Comparison of ENCODE assay signal across 21 cellular contexts in the genomic region with DNA sequence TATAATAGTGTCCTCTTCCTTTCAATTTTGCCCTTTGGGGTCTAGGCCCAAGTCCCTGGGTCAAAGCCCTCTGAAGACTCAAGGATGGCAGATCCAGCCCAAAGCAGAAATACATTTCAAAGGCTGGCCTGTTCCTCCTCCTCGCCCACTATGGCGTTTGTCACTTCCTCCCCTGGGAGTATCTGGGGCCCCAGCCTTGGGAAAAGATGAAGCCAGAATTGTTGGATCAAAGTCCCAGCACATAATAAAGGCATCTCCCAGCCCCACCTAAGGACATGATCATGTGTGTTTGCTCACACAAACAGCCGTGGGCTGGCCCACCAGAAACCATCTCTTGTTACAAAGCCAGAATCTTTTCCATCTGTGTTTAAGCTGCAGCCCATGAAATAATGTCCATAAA. TPM values are rescaled to one million over a fixed set of nuclear protein-coding genes. Genes with fewer than 3 reads are reported as not detected.
DNase-seq lines count a peak whose midpoint lies in the region; ATAC-seq and TF ChIP-seq lines count a peak whose summit lies in the region.
"Had no signal": no experiment of that assay in that cellular context is flagged by ENCODE, and none has a peak within 500 bp of the region (broad histone marks: within the 10 kb centered on the region; RNA-seq: fewer than 3 reads in every experiment).

No MANE protein-coding gene starts in this region.

- H3K9me3 ChIP-seq in ovary (no peaks in the 10 kb centered on the region), MG63 (peaks cover 4% of the 10 kb centered on the region; the same call in 1 of the 2 replicates)
- H3K9me3 ChIP-seq: HAP-1 had no signal

- no peak overlapping the region for H3K27ac ChIP-seq in ovary
- H3K27ac ChIP-seq: 22Rv1, RWPE1 had no signal

- 49 to 78% (median 69%) methylated on average over 3 of the region's 3 CpGs for WGBS in ovary, 3 donors

- no peak for TF ChIP-seq POLR2A in ovary (IDR thresholded peaks at IDR 0.05)

- TF ChIP-seq EP300 in ovary (IDR thresholded peaks at IDR 0.05), result no peak

- H3K27me3 ChIP-seq in ovary (no peaks in the 10 kb centered on the region), MG63 (no peaks in the 10 kb centered on the region)

- ATAC-seq in Right ventricle myocardium inferior (no peak), left ventricle myocardium superior (no peak), HG02763 (IDR thresholded peaks at IDR 0.05; ENCODE audit: unreplicated experiment) (no peak)

- intact Hi-C loops in Right ventricle myocardium inferior (cut with DNase I), result no loop called here
- intact Hi-C loops in left ventricle myocardium superior (cut with micrococcal nuclease), result no loop called here
- intact Hi-C loops in ovary (cut with DNase I), result no loop called here

- H3K4me3 ChIP-seq in ovary (no peak overlapping the region), MG63 (no peak overlapping the region)
- H3K4me3 ChIP-seq: HAP-1 had no signal

- peaks cover 24% of the 10 kb centered on the region for H3K4me1 ChIP-seq in ovary (ENCODE audit: insufficient read depth)

- DNase-seq in Right ventricle myocardium inferior (ENCODE audit: missing footprints) (peak; percentile 17), left ventricle myocardium superior (no peak), islet precursor cell (peak; percentile 28), ovary (peak in 3 of 5 donors; percentile 11 to 14 (median 12)), MG63 (no peak), MV-4-11 (lab: John Stamatoyannopoulos, UW) (no peak), NCI-H345 treated with DMSO at 0.1 percent for 48 hours (lab: John Stamatoyannopoulos, UW; ENCODE audit: unreplicated experiment) (no peak)
- DNase-seq: CD4-positive, CD25-positive, alpha-beta regulatory T cell; DMS79; NCI-H1048; NCI-H226; NCI-H69; NK-92 treated with Interleukin-12 subunit alpha and Interleukin-12 subunit beta, amount 100 ng/mL, for 24 hours; OCI-M1 had no signal

- TF ChIP-seq CTCF in ovary (IDR thresholded peaks at IDR 0.05), result no peak

- H3K36me3 ChIP-seq in ovary, result no peaks in the 10 kb centered on the region
- no peaks in the 10 kb centered on the region for H3K36me3 ChIP-seq in MG63
- H3K36me3 ChIP-seq: HAP-1 had no signal

RNA-seq across cellular contexts. Expression of a gene that starts 50.0 kb away (rescaled TPM):
- total RNA-seq in Right ventricle myocardium inferior (1.9 TPM), left ventricle myocardium superior (1.9 TPM), ovary (10 to 100 TPM in 6 of 7 donors, 1 to 10 TPM in 1; 8.8 to 33.0 (median 28.8) TPM)
- polyA plus RNA-seq in ovary, result 10 to 100 TPM in 1 of 2 donors, 1 to 10 TPM in 1; 6.2 to 17.4 TPM
- total RNA-seq in MG63 (2014; rRNA removed; shearing (Covaris generic); ENCODE audit: low replicate concordance), result not detected in 2 replicates
- total RNA-seq: CD4-positive, CD25-positive, alpha-beta regulatory T cell; G401; HT1080; SK-MEL-5 had no signal

Comparison
In these comparisons a context has a peak if more than half of its experiments do, and no peak if none do; other contexts are left out.
1. DNase-seq: peak in Right ventricle myocardium inferior (single experiment), islet precursor cell (single experiment) and ovary (3 of 5); none in left ventricle myocardium superior (single experiment), MG63 (single experiment), MV-4-11 (single experiment) and NCI-H345 treated with DMSO at 0.1 percent for 48 hours (single experiment).